8 cellular contexts compared by ENCODE assay signal in the genomic region with DNA sequence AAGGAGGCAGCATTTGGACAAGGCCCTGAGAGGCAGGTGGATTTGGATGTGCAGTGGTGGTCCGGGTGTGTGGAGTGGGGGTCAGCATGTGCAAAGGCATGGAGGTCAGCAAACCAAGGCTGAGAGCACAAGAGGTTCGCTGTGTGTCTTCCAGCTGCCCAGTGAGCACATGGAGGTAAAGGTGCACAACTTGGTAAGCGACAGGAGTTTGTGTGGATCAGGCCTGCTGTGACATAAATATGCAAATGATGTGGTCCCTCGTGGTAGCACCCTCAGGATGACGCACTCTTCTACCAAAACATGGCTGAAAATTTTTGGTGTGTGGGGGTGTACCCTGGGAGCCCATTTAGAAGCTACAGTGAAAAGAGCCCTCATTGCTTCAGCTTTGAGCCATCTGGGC.
DNase-seq lines count a peak whose midpoint lies in the region; ATAC-seq and TF ChIP-seq lines count a peak whose summit lies in the region.
"Not testable (repeated sequence)": the region's sequence is repeated elsewhere in the genome, so short reads cannot be mapped to it uniquely, and the experiment has no call there.

No MANE protein-coding gene starts in this region.

- ATAC-seq in T-cell (replicated peaks in 1 of 4) = peak; percentile 29 to 76 (median 44)

- not testable (repeated sequence) for H3K36me3 Mint-ChIP-seq in HFFc6 (ENCODE audit: low read depth); mesothelial cell of epicardium
- peaks cover 18% of the 10 kb centered on the region for H3K36me3 Mint-ChIP-seq in T-cell
- peaks cover 16% of the 10 kb centered on the region for H3K36me3 Mint-ChIP-seq in activated CD4-positive, alpha-beta memory T cell treated with anti-CD3 and anti-CD28 coated beads for 36 hours

- intact Hi-C loops in activated CD4-positive, alpha-beta memory T cell treated with anti-CD3 and anti-CD28 coated beads for 36 hours (cut with micrococcal nuclease) = not testable (repeated sequence)

- H3K4me1 Mint-ChIP-seq in HFFc6 (ENCODE audit: low read depth) (peaks cover 10% of the 10 kb centered on the region), T-cell (peaks cover 0 to 36% (median 8%) of the 10 kb centered on the region in 3 donors)
- H3K4me1 Mint-ChIP-seq in activated CD4-positive, alpha-beta memory T cell treated with anti-CD3 and anti-CD28 coated beads for 36 hours (ENCODE audit: low read depth) = peaks cover 34% of the 10 kb centered on the region
- not testable (repeated sequence) for H3K4me1 Mint-ChIP-seq in mesothelial cell of epicardium

- TF ChIP-seq CTCF in AG04450 (IDR thresholded peaks at IDR 0.05; ENCODE audit: low read depth, low read length); HFFc6 (IDR thresholded peaks at IDR 0.05); mesothelial cell of epicardium (IDR thresholded peaks at IDR 0.05; ENCODE audit: unreplicated experiment): not testable (repeated sequence)

- POLR2A ChIA-PET in AG04450 (lab: Yijun Ruan, JAX); T-cell (lab: Charles Lee); activated CD4-positive, alpha-beta memory T cell treated with anti-CD3 and anti-CD28 coated beads for 36 hours (lab: Charles Lee): not testable (repeated sequence)

- H3K9me3 ChIP-seq in AG04450 (ENCODE audit: control insufficient read depth, insufficient read depth, low read length) = not testable (repeated sequence)

- not testable (repeated sequence) for H3K9me3 Mint-ChIP-seq in HFFc6; T-cell; activated CD4-positive, alpha-beta memory T cell treated with anti-CD3 and anti-CD28 coated beads for 36 hours; mesothelial cell of epicardium

- peak overlapping the region; percentile 71 for H3K27ac Mint-ChIP-seq in HFFc6
- H3K27ac Mint-ChIP-seq in T-cell = peak overlapping the region in 1 of 2 donors; percentile 89
- peak overlapping the region; percentile 87 for H3K27ac Mint-ChIP-seq in activated CD4-positive, alpha-beta memory T cell treated with anti-CD3 and anti-CD28 coated beads for 36 hours
- H3K27ac Mint-ChIP-seq in mesothelial cell of epicardium = peak overlapping the region; percentile 71

- not testable (repeated sequence) for H3K4me3 Mint-ChIP-seq in HFFc6, mesothelial cell of epicardium
- H3K4me3 Mint-ChIP-seq in T-cell = peak overlapping the region in 1 of 3 donors; percentile 43
- peak overlapping the region; percentile 57 for H3K4me3 Mint-ChIP-seq in activated CD4-positive, alpha-beta memory T cell treated with anti-CD3 and anti-CD28 coated beads for 36 hours

- CTCF ChIA-PET in AG04450 (lab: Charles Lee); T-cell (lab: Charles Lee); activated CD4-positive, alpha-beta memory T cell treated with anti-CD3 and anti-CD28 coated beads for 36 hours (lab: Charles Lee): not testable (repeated sequence)

- H3K27me3 ChIP-seq in AG04450 (ENCODE audit: control insufficient read depth, insufficient read depth, low read length) = not testable (repeated sequence)

- H3K27ac ChIP-seq in AG04450 (ENCODE audit: low read depth, low read length) = peak overlapping the region; percentile 65

- DNase-seq in AG04450 (ENCODE audit: low read depth, low spot score); HFFc6; mesothelial cell of epicardium (ENCODE audit: low spot score in 2 of 2, unreplicated experiment in 2 of 2): not testable (repeated sequence)
- peak in 3 of 34 experiments; percentile 16 to 40 (median 22) for DNase-seq in T-cell
- peak; percentile 77 for DNase-seq in activated CD4-positive, alpha-beta memory T cell treated with anti-CD3 and anti-CD28 coated beads for 36 hours
- DNase-seq in activated effector memory CD4-positive, alpha-beta T cell treated with anti-CD3 and anti-CD28 coated beads, Interleukin-2, amount 50 U/mL, for 16 hours = peak; percentile 78
- peak; percentile 22 for DNase-seq in central memory CD4-positive, alpha-beta T cell
- DNase-seq in stimulated activated CD4-positive, alpha-beta T cell treated with anti-CD3 and anti-CD28 coated beads, Interleukin-4, amount 100 ng/mL, for 24 hours = peak; percentile 70

- not testable (repeated sequence) for H3K4me3 ChIP-seq in AG04450 (ENCODE audit: low read depth, low read length)

- not testable (repeated sequence) for H3K27me3 Mint-ChIP-seq in HFFc6 (ENCODE audit: insufficient read depth); T-cell; activated CD4-positive, alpha-beta memory T cell treated with anti-CD3 and anti-CD28 coated beads for 36 hours; mesothelial cell of epicardium (ENCODE audit: low read depth)
